In genomic region chr5:15535938-15536337, GRCh38 we compare ENCODE assay signal across 24 cellular contexts.
"Had no signal": no experiment of that assay in that cellular context is flagged by ENCODE, and none has a peak within 500 bp of the region (broad histone marks: within the 10 kb centered on the region; RNA-seq: fewer than 3 reads in every experiment).

No MANE protein-coding gene starts in this region.

- H3K27ac ChIP-seq: stomach, suprapubic skin, testis, thoracic aorta, thyroid gland, tibial artery, tibial nerve, transverse colon, upper lobe of left lung, upper lobe of right lung, uterus, vagina had no signal

- H3K4me3 ChIP-seq: stomach, suprapubic skin, testis, thoracic aorta, thyroid gland, tibial artery, tibial nerve, transverse colon, upper lobe of left lung, upper lobe of right lung, uterus, vagina had no signal

- H3K27me3 ChIP-seq: stomach, suprapubic skin, testis, thyroid gland, tibial artery, tibial nerve, transverse colon, upper lobe of left lung, upper lobe of right lung, uterus, vagina had no signal

- H3K36me3 ChIP-seq: stomach, suprapubic skin, thoracic aorta, thyroid gland, tibial artery, transverse colon, upper lobe of left lung, upper lobe of right lung, uterus, vagina had no signal

- DNase-seq: stimulated activated CD4-positive, alpha-beta T cell treated with anti-CD3 and anti-CD28 coated beads, Interleukin-2, amount 100 ng/mL, for 48 hours; stimulated activated CD4-positive, alpha-beta T cell treated with anti-CD3 and anti-CD28 coated beads, Interleukin-4, amount 100 ng/mL, for 1 hour; stimulated activated CD4-positive, alpha-beta T cell treated with anti-CD3 and anti-CD28 coated beads, Interleukin-4, amount 100 ng/mL, for 24 hours; stimulated activated CD4-positive, alpha-beta T cell treated with anti-CD3 and anti-CD28 coated beads, Interleukin-4, amount 100 ng/mL, for 4 hours; stimulated activated CD8-positive, alpha-beta memory T cell treated with anti-CD3 and anti-CD28 coated beads, Interleukin-4, amount 100 ng/mL, for 48 hours; stimulated activated naive B cell treated with anti-CD40 and anti-IgM and Interleukin-4, amounts not matched to agents 10 μg/mL and 1 μg/mL and 100 μg/mL, for 72 hours; stimulated activated naive CD4-positive, alpha-beta T cell; stimulated activated naive CD4-positive, alpha-beta T cell treated with Interleukin-2 at 50 U/mL for 16 hours; stimulated activated naive CD8-positive, alpha-beta T cell treated with anti-CD3 and anti-CD28 coated beads, Interleukin-15, amount 100 ng/mL, for 72 hours; stimulated activated naive CD8-positive, alpha-beta T cell treated with anti-CD3 and anti-CD28 coated beads, Interleukin-15, Interleukin-2, amounts not matched to agents 100 U/mL and 50 U/mL, for 24 hours; stomach; substantia nigra; testis; thyroid gland; tibial artery; transverse colon; trophoblast cell; upper lobe of left lung; upper lobe of right lung; uterus had no signal

- H3K9me3 ChIP-seq: suprapubic skin, testis, thoracic aorta, thyroid gland, tibial artery, tibial nerve, transverse colon, upper lobe of left lung, upper lobe of right lung, uterus, vagina had no signal

- H3K4me1 ChIP-seq: testis, thyroid gland, upper lobe of left lung, upper lobe of right lung, uterus had no signal
